Comparison of ENCODE assay signal across 1 cellular context in genomic region chr1:37682334-37682987, GRCh38.
A peak's percentile ranks its signal among the peaks of the same experiment; 100 is the strongest.
TF ChIP-seq lines count a peak whose summit lies in the region.

No MANE protein-coding gene starts in this region.

TF ChIP-seq in GM12878, 131 proteins besides CTCF, POLR2A, EP300 and RAD21 (continued from another document):
- no peak for TF ChIP-seq FOS (IDR thresholded peaks at IDR 0.05; ENCODE audit: borderline replicate concordance, extremely low read depth, insufficient read length)
- no peak for TF ChIP-seq ZNF217 (IDR thresholded peaks at IDR 0.05)
- TF ChIP-seq SMC3 (IDR thresholded peaks at IDR 0.05; ENCODE audit: borderline replicate concordance, low read length), result peak; percentile 93
- TF ChIP-seq USF2 (IDR thresholded peaks at IDR 0.05; ENCODE audit: borderline replicate concordance, low read depth, low read length), result no peak
- no peak for TF ChIP-seq PBX3 (IDR thresholded peaks at IDR 0.05; ENCODE audit: insufficient replicate concordance, low read depth, low read length)
- peak; percentile 20; the same call in 1 of the 2 replicates for TF ChIP-seq SPI1 (IDR thresholded peaks at IDR 0.05; ENCODE audit: borderline replicate concordance, insufficient read depth, low read depth, low read length)
